8 cellular contexts compared by ENCODE assay signal in the genomic region with DNA sequence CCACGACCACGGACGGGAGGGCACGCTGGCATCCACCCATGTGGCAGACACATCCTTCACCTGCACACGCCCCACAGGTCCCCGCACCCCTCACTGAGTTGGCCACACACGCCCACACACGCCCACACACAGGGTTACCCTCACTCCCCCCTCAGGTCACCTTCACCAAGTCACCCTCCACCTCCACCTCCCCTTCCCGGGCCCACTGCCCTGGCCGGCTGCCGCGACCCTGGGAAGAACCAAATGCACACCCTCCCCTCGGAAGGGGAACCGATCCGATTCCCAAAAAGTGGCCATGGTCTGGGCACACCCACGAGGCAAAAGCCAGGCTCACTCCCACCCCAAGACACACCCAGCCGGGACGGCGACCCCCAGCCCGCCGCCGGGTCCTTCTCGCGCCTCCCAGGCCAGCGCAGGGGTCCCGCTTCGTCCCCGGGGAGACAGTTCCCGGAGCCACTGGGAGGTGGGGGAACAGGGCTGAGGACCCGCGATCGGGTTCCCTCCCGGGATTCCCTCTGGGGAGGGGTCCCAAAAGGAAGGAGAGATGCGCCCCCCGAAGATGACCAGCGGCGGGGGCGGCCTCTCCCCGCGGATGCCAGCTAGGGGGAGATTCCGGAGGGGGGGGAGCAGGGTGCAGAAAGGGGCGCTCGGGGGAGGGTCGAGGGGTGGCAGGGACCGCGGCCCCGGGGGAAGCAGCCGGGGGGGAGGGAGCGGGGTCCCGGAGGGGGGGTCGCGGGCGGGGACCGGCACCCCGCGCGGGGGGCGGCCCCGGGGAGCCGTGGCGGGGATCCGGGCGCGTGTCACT. TPM values are rescaled to one million over a fixed set of nuclear protein-coding genes. Genes with fewer than 3 reads are reported as not detected.
A peak's percentile ranks its signal among the peaks of the same experiment; 100 is the strongest.
DNase-seq lines count a peak whose midpoint lies in the region; ATAC-seq and TF ChIP-seq lines count a peak whose summit lies in the region.

No MANE protein-coding gene starts in this region.

- H3K4me1 ChIP-seq in Panc1 (ENCODE audit: control insufficient read depth, insufficient read depth, low read length) (peaks cover 11% of the 10 kb centered on the region), neural progenitor cell (peaks cover 40% of the 10 kb centered on the region)

- POLR2A ChIA-PET in Panc1 (lab: Charles Lee) = no interaction called here

- ATAC-seq in Panc1 (no peak), HG03520 (IDR thresholded peaks at IDR 0.05; ENCODE audit: unreplicated experiment) (no peak), HG03354 (IDR thresholded peaks at IDR 0.05; ENCODE audit: poor library complexity, severe bottlenecking, unreplicated experiment) (no peak)

- no peaks in the 10 kb centered on the region for H3K36me3 ChIP-seq in Panc1 (ENCODE audit: control insufficient read depth, insufficient read depth, low read length)
- no peaks in the 10 kb centered on the region for H3K36me3 ChIP-seq in neural progenitor cell

- in situ Hi-C loops in Panc1 (cut with HindIII; ENCODE audit: low pct_unique_long_range_greater_than_20kb, low sequenced_read_pairs) = loop anchor here (25.0 kb wide), 1 partner anchor 96 kb away; no protein-coding TSS in a partner anchor

- peak overlapping the region; percentile 64 for H3K9ac ChIP-seq in neural progenitor cell

- H3K27me3 Mint-ChIP-seq in neural progenitor cell (ENCODE audit: insufficient read depth, low read depth) = peaks cover 27% of the 10 kb centered on the region

- DNase-seq in AG10803 (ENCODE audit: low read depth) (no peak), Panc1 (ENCODE audit: low read depth, low spot score) (no peak), epithelial cell of proximal tubule (ENCODE audit: low read depth) (no peak), neural progenitor cell (ENCODE audit: low spot score) (no peak), AG08396 (ENCODE audit: low spot score) (no peak), foreskin melanocyte (no peak)

- H3K27ac ChIP-seq in Panc1 (ENCODE audit: low read length) (no peak overlapping the region), neural progenitor cell (no peak overlapping the region)

- CTCF ChIA-PET in Panc1 (lab: Charles Lee) = no interaction called here

- peak overlapping the region; percentile 72 for H3K4me3 ChIP-seq in AG10803 (ENCODE audit: low read length)
- peak overlapping the region; percentile 44 to 45 for H3K4me3 ChIP-seq in Panc1 (ENCODE audit: low read depth in 2 of 2, low read length in 2 of 2)
- H3K4me3 ChIP-seq in epithelial cell of proximal tubule (ENCODE audit: low read depth, low read length) = peak overlapping the region; percentile 64
- peak overlapping the region; percentile 85 for H3K4me3 ChIP-seq in neural progenitor cell

- no peaks in the 10 kb centered on the region for H3K36me3 Mint-ChIP-seq in neural progenitor cell

- H3K27ac Mint-ChIP-seq in neural progenitor cell = peak overlapping the region; percentile 93

- intact Hi-C loops in Panc1 (cut with micrococcal nuclease; ENCODE audit: unreplicated experiment) = no loop called here

- H3K79me2 ChIP-seq in neural progenitor cell (ENCODE audit: low read depth) = peaks cover 41% of the 10 kb centered on the region

- H3K9me3 ChIP-seq in Panc1 (ENCODE audit: control insufficient read depth, insufficient read depth, low read depth, low read length) (no peaks in the 10 kb centered on the region), neural progenitor cell (ENCODE audit: low read depth) (no peaks in the 10 kb centered on the region)

- no peaks in the 10 kb centered on the region for H3K27me3 ChIP-seq in Panc1 (ENCODE audit: control insufficient read depth, insufficient read depth, low read length)
- peaks cover 13% of the 10 kb centered on the region for H3K27me3 ChIP-seq in neural progenitor cell

- peaks cover 44% of the 10 kb centered on the region for H3F3A ChIP-seq in neural progenitor cell (ENCODE audit: low read depth)

- BruUV-seq in Panc1 (replicated peaks; lab: Mats Ljungman, UMichigan) = no TSS peak

- no peak for TF ChIP-seq CTCF in AG10803 (conservative IDR thresholded peaks at IDR 0.05; ENCODE audit: low read length)
- no peak for TF ChIP-seq CTCF in Panc1 (IDR thresholded peaks at IDR 0.05)
- TF ChIP-seq CTCF in epithelial cell of proximal tubule (conservative IDR thresholded peaks at IDR 0.05; ENCODE audit: low read depth, low read length) = no peak
- no peak for TF ChIP-seq CTCF in neural progenitor cell (IDR thresholded peaks at IDR 0.05)

- H3K4me3 Mint-ChIP-seq in neural progenitor cell = peak overlapping the region; percentile 97

- peak overlapping the region; percentile 99 for H3K4me2 ChIP-seq in neural progenitor cell

- peaks cover 47% of the 10 kb centered on the region for H4K20me1 ChIP-seq in neural progenitor cell (ENCODE audit: low read depth)

- no peak overlapping the region for H2AFZ ChIP-seq in neural progenitor cell (replicated peaks)

- peaks cover 58% of the 10 kb centered on the region for H3K4me1 Mint-ChIP-seq in neural progenitor cell

- no peaks in the 10 kb centered on the region for H3K9me3 Mint-ChIP-seq in neural progenitor cell

RNA-seq across cellular contexts. Expression of a gene that starts 0.7 kb away (rescaled TPM):
- total RNA-seq in Panc1 (2021; ENCODE audit: unreplicated experiment) (36.1 TPM), epithelial cell of proximal tubule (25.6 and 35.2 TPM in 2 replicates), neural progenitor cell (ENCODE audit: low replicate concordance) (23.0 and 45.1 TPM in 2 replicates)
- 32.5 TPM for polyA plus RNA-seq in Panc1 (2012; ENCODE audit: insufficient read length)
